Comparison of ENCODE assay signal across 1 cellular context in the genomic region with DNA sequence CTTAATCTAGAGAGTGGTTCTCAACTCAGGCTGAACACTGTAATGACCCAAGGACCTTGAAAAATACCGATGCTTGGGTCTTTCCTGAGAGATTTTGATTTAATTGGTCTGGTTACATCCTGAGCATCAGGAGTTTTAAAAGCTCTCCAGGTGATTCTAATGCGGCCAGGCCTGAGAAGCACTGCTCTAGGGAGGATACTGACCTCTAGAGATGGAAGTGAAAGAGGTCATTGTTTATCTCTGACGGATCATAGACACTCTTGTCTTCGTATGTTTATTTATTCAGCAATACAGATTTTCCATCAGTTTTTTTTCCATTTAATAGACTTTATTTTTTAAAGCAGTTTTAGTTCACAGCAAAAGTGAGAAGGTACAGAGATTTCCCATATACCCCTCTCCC.
TF ChIP-seq lines count a peak whose summit lies in the region.

No MANE protein-coding gene starts in this region.

TF ChIP-seq in SK-N-SH treated with all-trans-retinoic acid at 6 μM for 48 hours, 23 proteins besides CTCF, POLR2A, EP300 and RAD21 (continued from another document):
- TF ChIP-seq, protein P1, sequence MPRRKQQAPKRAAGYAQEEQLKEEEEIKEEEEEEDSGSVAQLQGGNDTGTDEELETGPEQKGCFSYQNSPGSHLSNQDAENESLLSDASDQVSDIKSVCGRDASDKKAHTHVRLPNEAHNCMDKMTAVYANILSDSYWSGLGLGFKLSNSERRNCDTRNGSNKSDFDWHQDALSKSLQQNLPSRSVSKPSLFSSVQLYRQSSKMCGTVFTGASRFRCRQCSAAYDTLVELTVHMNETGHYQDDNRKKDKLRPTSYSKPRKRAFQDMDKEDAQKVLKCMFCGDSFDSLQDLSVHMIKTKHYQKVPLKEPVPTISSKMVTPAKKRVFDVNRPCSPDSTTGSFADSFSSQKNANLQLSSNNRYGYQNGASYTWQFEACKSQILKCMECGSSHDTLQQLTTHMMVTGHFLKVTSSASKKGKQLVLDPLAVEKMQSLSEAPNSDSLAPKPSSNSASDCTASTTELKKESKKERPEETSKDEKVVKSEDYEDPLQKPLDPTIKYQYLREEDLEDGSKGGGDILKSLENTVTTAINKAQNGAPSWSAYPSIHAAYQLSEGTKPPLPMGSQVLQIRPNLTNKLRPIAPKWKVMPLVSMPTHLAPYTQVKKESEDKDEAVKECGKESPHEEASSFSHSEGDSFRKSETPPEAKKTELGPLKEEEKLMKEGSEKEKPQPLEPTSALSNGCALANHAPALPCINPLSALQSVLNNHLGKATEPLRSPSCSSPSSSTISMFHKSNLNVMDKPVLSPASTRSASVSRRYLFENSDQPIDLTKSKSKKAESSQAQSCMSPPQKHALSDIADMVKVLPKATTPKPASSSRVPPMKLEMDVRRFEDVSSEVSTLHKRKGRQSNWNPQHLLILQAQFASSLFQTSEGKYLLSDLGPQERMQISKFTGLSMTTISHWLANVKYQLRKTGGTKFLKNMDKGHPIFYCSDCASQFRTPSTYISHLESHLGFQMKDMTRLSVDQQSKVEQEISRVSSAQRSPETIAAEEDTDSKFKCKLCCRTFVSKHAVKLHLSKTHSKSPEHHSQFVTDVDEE (CRISPR knock-in tag; IDR thresholded peaks at IDR 0.05), result no peak
